In the genomic region with DNA sequence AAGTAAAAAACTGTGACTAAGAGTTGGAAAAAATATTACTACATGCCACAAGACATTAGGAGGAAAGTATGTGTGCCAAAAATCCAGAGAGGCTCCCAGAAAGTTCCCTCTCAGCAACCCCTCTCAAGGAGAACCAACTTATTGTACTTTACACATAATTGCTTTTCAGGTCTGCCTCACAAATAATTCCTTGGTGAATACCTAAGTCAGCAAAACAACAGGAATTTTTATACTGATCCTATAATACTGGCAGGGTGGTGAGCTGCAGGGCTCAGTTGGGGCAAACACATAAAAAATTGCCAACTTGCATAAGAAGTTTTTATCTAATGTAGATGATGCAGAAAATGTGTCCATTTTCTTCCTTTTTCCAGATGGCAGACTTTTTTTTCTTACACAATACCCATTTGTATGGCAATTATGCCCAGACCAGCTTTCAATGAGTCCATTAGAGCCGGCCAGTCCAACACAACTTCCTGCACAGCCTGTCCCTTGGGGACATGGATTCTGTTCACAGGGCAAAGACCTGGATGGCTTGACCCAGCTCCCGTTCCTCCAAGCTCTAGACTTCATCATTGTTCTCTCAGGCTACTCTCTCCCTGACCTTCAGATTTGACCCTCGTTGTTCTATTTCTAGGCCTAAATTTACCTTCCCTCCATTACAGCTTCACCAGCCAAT, we compare ENCODE assay signal across 1 cellular context.
TF ChIP-seq lines count a peak whose summit lies in the region.

No MANE protein-coding gene starts in this region.

TF ChIP-seq in GM23338, 12 proteins besides CTCF, POLR2A, EP300 and RAD21 (continued from another document):
- TF ChIP-seq, protein P1, sequence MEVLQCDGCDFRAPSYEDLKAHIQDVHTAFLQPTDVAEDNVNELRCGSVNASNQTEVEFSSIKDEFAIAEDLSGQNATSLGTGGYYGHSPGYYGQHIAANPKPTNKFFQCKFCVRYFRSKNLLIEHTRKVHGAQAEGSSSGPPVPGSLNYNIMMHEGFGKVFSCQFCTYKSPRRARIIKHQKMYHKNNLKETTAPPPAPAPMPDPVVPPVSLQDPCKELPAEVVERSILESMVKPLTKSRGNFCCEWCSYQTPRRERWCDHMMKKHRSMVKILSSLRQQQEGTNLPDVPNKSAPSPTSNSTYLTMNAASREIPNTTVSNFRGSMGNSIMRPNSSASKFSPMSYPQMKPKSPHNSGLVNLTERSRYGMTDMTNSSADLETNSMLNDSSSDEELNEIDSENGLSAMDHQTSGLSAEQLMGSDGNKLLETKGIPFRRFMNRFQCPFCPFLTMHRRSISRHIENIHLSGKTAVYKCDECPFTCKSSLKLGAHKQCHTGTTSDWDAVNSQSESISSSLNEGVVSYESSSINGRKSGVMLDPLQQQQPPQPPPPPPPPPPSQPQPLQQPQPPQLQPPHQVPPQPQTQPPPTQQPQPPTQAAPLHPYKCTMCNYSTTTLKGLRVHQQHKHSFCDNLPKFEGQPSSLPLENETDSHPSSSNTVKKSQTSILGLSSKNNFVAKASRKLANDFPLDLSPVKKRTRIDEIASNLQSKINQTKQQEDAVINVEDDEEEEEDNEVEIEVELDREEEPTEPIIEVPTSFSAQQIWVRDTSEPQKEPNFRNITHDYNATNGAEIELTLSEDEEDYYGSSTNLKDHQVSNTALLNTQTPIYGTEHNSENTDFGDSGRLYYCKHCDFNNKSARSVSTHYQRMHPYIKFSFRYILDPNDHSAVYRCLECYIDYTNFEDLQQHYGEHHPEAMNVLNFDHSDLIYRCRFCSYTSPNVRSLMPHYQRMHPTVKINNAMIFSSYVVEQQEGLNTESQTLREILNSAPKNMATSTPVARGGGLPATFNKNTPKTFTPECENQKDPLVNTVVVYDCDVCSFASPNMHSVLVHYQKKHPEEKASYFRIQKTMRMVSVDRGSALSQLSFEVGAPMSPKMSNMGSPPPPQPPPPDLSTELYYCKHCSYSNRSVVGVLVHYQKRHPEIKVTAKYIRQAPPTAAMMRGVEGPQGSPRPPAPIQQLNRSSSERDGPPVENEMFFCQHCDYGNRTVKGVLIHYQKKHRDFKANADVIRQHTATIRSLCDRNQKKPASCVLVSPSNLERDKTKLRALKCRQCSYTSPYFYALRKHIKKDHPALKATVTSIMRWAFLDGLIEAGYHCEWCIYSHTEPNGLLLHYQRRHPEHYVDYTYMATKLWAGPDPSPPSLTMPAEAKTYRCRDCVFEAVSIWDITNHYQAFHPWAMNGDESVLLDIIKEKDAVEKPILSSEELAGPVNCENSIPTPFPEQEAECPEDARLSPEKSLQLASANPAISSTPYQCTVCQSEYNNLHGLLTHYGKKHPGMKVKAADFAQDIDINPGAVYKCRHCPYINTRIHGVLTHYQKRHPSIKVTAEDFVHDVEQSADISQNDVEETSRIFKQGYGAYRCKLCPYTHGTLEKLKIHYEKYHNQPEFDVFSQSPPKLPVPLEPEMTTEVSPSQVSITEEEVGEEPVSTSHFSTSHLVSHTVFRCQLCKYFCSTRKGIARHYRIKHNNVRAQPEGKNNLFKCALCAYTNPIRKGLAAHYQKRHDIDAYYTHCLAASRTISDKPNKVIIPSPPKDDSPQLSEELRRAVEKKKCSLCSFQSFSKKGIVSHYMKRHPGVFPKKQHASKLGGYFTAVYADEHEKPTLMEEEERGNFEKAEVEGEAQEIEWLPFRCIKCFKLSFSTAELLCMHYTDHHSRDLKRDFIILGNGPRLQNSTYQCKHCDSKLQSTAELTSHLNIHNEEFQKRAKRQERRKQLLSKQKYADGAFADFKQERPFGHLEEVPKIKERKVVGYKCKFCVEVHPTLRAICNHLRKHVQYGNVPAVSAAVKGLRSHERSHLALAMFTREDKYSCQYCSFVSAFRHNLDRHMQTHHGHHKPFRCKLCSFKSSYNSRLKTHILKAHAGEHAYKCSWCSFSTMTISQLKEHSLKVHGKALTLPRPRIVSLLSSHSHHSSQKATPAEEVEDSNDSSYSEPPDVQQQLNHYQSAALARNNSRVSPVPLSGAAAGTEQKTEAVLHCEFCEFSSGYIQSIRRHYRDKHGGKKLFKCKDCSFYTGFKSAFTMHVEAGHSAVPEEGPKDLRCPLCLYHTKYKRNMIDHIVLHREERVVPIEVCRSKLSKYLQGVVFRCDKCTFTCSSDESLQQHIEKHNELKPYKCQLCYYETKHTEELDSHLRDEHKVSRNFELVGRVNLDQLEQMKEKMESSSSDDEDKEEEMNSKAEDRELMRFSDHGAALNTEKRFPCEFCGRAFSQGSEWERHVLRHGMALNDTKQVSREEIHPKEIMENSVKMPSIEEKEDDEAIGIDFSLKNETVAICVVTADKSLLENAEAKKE (CRISPR knock-in tag; IDR thresholded peaks at IDR 0.05) = no peak
- TF ChIP-seq JUNB (IDR thresholded peaks at IDR 0.05; ENCODE audit: unreplicated experiment) (no peak), POLR2AphosphoS5 (IDR thresholded peaks at IDR 0.05; ENCODE audit: low read depth) (no peak), EZH2 (IDR thresholded peaks at IDR 0.05; ENCODE audit: low read depth, unreplicated experiment) (no peak), ZNF114 (CRISPR knock-in tag; IDR thresholded peaks at IDR 0.05) (no peak), ZNF331 (CRISPR knock-in tag; IDR thresholded peaks at IDR 0.05; ENCODE audit: low read depth) (no peak), EZH2phosphoT487 (IDR thresholded peaks at IDR 0.05; ENCODE audit: unreplicated experiment) (no peak)
- TF ChIP-seq, protein P2, sequence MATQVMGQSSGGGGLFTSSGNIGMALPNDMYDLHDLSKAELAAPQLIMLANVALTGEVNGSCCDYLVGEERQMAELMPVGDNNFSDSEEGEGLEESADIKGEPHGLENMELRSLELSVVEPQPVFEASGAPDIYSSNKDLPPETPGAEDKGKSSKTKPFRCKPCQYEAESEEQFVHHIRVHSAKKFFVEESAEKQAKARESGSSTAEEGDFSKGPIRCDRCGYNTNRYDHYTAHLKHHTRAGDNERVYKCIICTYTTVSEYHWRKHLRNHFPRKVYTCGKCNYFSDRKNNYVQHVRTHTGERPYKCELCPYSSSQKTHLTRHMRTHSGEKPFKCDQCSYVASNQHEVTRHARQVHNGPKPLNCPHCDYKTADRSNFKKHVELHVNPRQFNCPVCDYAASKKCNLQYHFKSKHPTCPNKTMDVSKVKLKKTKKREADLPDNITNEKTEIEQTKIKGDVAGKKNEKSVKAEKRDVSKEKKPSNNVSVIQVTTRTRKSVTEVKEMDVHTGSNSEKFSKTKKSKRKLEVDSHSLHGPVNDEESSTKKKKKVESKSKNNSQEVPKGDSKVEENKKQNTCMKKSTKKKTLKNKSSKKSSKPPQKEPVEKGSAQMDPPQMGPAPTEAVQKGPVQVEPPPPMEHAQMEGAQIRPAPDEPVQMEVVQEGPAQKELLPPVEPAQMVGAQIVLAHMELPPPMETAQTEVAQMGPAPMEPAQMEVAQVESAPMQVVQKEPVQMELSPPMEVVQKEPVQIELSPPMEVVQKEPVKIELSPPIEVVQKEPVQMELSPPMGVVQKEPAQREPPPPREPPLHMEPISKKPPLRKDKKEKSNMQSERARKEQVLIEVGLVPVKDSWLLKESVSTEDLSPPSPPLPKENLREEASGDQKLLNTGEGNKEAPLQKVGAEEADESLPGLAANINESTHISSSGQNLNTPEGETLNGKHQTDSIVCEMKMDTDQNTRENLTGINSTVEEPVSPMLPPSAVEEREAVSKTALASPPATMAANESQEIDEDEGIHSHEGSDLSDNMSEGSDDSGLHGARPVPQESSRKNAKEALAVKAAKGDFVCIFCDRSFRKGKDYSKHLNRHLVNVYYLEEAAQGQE (IDR thresholded peaks at IDR 0.05; ENCODE audit: unreplicated experiment) = no peak
- TF ChIP-seq, protein P3, sequence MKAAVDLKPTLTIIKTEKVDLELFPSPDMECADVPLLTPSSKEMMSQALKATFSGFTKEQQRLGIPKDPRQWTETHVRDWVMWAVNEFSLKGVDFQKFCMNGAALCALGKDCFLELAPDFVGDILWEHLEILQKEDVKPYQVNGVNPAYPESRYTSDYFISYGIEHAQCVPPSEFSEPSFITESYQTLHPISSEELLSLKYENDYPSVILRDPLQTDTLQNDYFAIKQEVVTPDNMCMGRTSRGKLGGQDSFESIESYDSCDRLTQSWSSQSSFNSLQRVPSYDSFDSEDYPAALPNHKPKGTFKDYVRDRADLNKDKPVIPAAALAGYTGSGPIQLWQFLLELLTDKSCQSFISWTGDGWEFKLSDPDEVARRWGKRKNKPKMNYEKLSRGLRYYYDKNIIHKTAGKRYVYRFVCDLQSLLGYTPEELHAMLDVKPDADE (IDR thresholded peaks at IDR 0.05) = no peak
TF ChIP-seq in GM23338: peak in this region for 0.
